26 cellular contexts compared by ENCODE assay signal in the genomic region with DNA sequence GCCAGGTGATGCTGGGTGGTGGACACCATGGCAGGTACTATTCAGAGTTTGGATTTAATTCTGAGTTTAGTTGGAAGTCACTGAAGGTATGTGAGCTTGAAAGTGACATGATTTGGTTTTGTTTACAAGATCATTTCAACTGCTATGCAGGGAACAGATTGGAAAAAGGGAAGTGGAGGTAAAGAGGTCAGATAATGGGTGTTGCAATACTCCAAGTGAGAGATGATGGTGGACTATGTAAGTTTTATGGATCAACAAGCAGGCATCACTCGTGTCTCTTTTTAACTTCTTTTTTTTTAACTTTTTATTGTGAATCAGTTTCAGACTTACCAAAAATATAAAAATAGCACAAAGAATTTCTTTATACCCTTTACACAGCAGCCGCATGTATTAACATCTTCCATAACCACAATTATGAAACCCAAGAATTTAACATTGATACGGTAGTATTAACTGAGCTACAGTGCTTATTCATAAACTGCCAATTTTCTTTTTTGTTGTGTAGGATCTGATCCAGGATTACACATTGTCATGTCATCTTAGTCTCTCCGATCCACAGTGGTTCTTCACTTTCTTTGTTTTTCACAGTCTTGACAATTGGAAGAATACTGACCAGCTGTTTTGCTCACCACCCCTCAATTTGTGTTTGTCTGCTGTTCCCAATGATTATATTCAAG. TPM values are rescaled to one million over a fixed set of nuclear protein-coding genes. Genes with fewer than 3 reads are reported as not detected.
DNase-seq lines count a peak whose midpoint lies in the region; ATAC-seq and TF ChIP-seq lines count a peak whose summit lies in the region.
"Had no signal": no experiment of that assay in that cellular context is flagged by ENCODE, and none has a peak within 500 bp of the region (broad histone marks: within the 10 kb centered on the region; RNA-seq: fewer than 3 reads in every experiment).

No MANE protein-coding gene starts in this region.

- no peak overlapping the region for H2AFZ ChIP-seq in osteoblast (ENCODE audit: low read length)

- no peaks in the 10 kb centered on the region for H3K79me2 ChIP-seq in osteoblast (ENCODE audit: insufficient read depth, low read length)

- H3K27ac ChIP-seq in HL-60 (replicated peaks) (no peak overlapping the region), osteoblast (ENCODE audit: low read depth, low read length) (no peak overlapping the region)
- H3K27ac ChIP-seq: cardiac muscle cell, testis had no signal

- H3K4me2 ChIP-seq in osteoblast (ENCODE audit: insufficient read depth, low read length), result no peak overlapping the region

- H3K4me1 ChIP-seq in osteoblast (ENCODE audit: insufficient read depth, low read length), result no peaks in the 10 kb centered on the region
- H3K4me1 ChIP-seq: testis had no signal

- no peak overlapping the region for H3K4me3 ChIP-seq in HL-60 (replicated peaks; ENCODE audit: insufficient read depth, low read length)
- no peak overlapping the region for H3K4me3 ChIP-seq in epithelial cell of esophagus (ENCODE audit: low read length)
- H3K4me3 ChIP-seq in osteoblast (ENCODE audit: insufficient read depth, low read length), result no peak overlapping the region
- H3K4me3 ChIP-seq: cardiac muscle cell, testis had no signal

- no peak for TF ChIP-seq CTCF in HL-60 (IDR thresholded peaks at IDR 0.05; ENCODE audit: insufficient read depth, low read length)
- TF ChIP-seq CTCF in epithelial cell of esophagus (IDR thresholded peaks at IDR 0.05; ENCODE audit: insufficient read depth, low read depth, low read length, missing control alignments), result no peak
- no peak for TF ChIP-seq CTCF in osteoblast (IDR thresholded peaks at IDR 0.05; ENCODE audit: extremely low read depth, low read depth, low read length)

- H3K27me3 ChIP-seq in HL-60 (ENCODE audit: insufficient read depth, poor library complexity, severe bottlenecking), result no peaks in the 10 kb centered on the region
- no peaks in the 10 kb centered on the region for H3K27me3 ChIP-seq in osteoblast (ENCODE audit: insufficient read depth, low read length)
- H3K27me3 ChIP-seq: testis had no signal

- no peak for ATAC-seq in GM19395 (IDR thresholded peaks at IDR 0.05; ENCODE audit: unreplicated experiment)
- no peak for ATAC-seq in GM21737 (IDR thresholded peaks at IDR 0.05; ENCODE audit: unreplicated experiment)
- ATAC-seq: activated naive CD4-positive, alpha-beta T cell treated with anti-CD3 and anti-CD28 coated beads, Interleukin-2, amount 50 U/mL, for 72 hours; activated T-helper 17 cell treated with anti-CD3 and anti-CD28 coated beads, Interleukin-2, amount 50 U/mL, for 72 hours; stimulated activated naive B cell treated with anti-CD40 and anti-IgM and Interleukin-4, amounts not matched to agents 10 μg/mL and 1 μg/mL and 100 μg/mL, for 72 hours had no signal

- DNase-seq in HL-60 (ENCODE audit: low read depth in 1 of 2, low spot score in 1 of 2) (peak; percentile 29 to 34), NOMO-1 treated with DMSO at 0.1 percent for 48 hours (lab: John Stamatoyannopoulos, UW; ENCODE audit: unreplicated experiment) (peak; percentile 88), epithelial cell of esophagus (ENCODE audit: low read depth) (peak; percentile 30), stromal cell of bone marrow (ENCODE audit: low read depth) (peak; percentile 25), osteoblast (ENCODE audit: insufficient read length, low spot score, missing footprints) (no peak)
- DNase-seq: activated B cell treated with CpG ODN at 0.5 μM for 24 hours; activated CD4-positive, alpha-beta T cell treated with anti-CD3 and anti-CD28 coated beads, Interleukin-2, amount 50 U/mL, for 4 hours; anterior cingulate cortex; CD4-positive, alpha-beta T cell; EL; head of caudate nucleus; HFFc6; NCI-H1436; NCI-H2107; NCI-H510A; retina; stimulated activated CD4-positive, alpha-beta T cell treated with anti-CD3 and anti-CD28 coated beads, Interleukin-4, amount 100 ng/mL, for 1 hour; stimulated activated naive B cell treated with anti-CD40 and anti-IgM and Interleukin-4, amounts not matched to agents 10 μg/mL and 1 μg/mL and 100 μg/mL, for 72 hours; T-helper 9 cell; testis had no signal

- H3K36me3 ChIP-seq in osteoblast (ENCODE audit: insufficient read depth, low read length), result no peaks in the 10 kb centered on the region
- H3K36me3 ChIP-seq: cardiac muscle cell had no signal

- no peaks in the 10 kb centered on the region for H3K9me3 ChIP-seq in osteoblast (ENCODE audit: low read depth, low read length)
- H3K9me3 ChIP-seq: testis had no signal

- no peaks in the 10 kb centered on the region for H4K20me1 ChIP-seq in osteoblast (ENCODE audit: insufficient read depth, low read length)

RNA-seq across cellular contexts. Expression of gene NHLH2, which starts 24.9 kb away (rescaled TPM):
- not detected in 2 replicates for total RNA-seq in osteoblast
- total RNA-seq: activated B cell treated with CpG ODN at 0.5 μM for 24 hours; activated naive CD4-positive, alpha-beta T cell treated with anti-CD3 and anti-CD28 coated beads, Interleukin-2, amount 50 U/mL, for 72 hours; activated T-helper 17 cell treated with anti-CD3 and anti-CD28 coated beads, Interleukin-2, amount 50 U/mL, for 72 hours; cardiac muscle cell; CD4-positive, alpha-beta T cell; HFFc6; omental fat pad had no signal
